Comparison of ENCODE assay signal across 10 cellular contexts in the genomic region with DNA sequence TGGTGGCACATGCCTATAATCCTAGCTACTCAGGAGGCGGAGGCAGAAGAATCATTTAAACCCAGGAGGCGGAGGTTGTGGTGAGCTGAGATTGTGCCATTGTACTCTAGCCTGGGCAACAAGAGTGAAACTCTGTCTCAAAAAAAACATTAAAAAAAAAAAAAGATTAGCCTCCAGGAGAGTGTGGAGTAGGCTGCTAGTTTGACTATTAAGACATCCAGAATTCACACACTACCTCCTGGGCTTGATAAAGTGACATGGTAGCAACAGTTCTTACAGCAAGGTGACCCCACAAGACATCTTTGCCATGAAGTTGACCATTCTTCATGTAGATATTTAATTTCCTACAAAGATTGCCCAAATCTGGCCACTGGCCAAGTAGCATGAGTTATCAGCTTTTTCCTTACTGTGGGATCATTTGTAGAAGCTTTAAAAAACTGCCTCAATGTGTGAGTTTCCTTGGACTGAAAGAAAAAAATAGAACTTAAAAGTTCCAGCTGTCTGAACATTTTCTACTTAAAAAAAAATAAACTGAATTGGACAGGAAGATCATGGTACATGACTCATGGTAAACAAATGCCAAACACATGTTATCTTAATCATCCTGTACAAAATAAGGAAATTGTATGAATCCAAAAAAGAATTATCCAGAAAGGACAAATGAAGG. TPM values are rescaled to one million over a fixed set of nuclear protein-coding genes. Genes with fewer than 3 reads are reported as not detected.
A peak's percentile ranks its signal among the peaks of the same experiment; 100 is the strongest.
DNase-seq lines count a peak whose midpoint lies in the region; ATAC-seq, FAIRE-seq and TF ChIP-seq lines count a peak whose summit lies in the region.
"Had no signal": no experiment of that assay in that cellular context is flagged by ENCODE, and none has a peak within 500 bp of the region (broad histone marks: within the 10 kb centered on the region; RNA-seq: fewer than 3 reads in every experiment).

No MANE protein-coding gene starts in this region.

- H3K79me2 ChIP-seq in endothelial cell of umbilical vein (ENCODE audit: control insufficient read depth, insufficient read depth, low read length), result no peaks in the 10 kb centered on the region
- H3K79me2 ChIP-seq in GM23338 (replicated peaks; ENCODE audit: insufficient read depth), result no peaks in the 10 kb centered on the region
- H3K79me2 ChIP-seq: parathyroid adenoma had no signal

- peak overlapping the region; percentile 59 for H3K9ac ChIP-seq in endothelial cell of umbilical vein (replicated peaks; ENCODE audit: extremely low read depth, insufficient read depth, low read length)
- H3K9ac ChIP-seq: parathyroid adenoma had no signal

- H2AFZ ChIP-seq in endothelial cell of umbilical vein (ENCODE audit: low read depth, low read length) (peak overlapping the region; percentile 82), GM23338 (no peak overlapping the region)
- H2AFZ ChIP-seq: parathyroid adenoma had no signal

- no peaks in the 10 kb centered on the region for H3K27me3 ChIP-seq in endothelial cell of umbilical vein (ENCODE audit: control insufficient read depth in 2 of 2, insufficient read depth in 2 of 2, low read length in 2 of 2)
- no peaks in the 10 kb centered on the region for H3K27me3 ChIP-seq in small intestine (ENCODE audit: control insufficient read depth in 2 of 2, insufficient read depth in 2 of 2, low read length in 2 of 2)
- no peaks in the 10 kb centered on the region for H3K27me3 ChIP-seq in GM23338 (ENCODE audit: insufficient read depth)

- H3K27me3 Mint-ChIP-seq in GM23338 (ENCODE audit: insufficient read depth, low read depth, poor library complexity), result peaks cover 5% of the 10 kb centered on the region
- H3K27me3 Mint-ChIP-seq: stimulated activated naive CD8-positive, alpha-beta T cell treated with anti-CD3 and anti-CD28 coated beads, Interleukin-15, Interleukin-2, amounts not matched to agents 100 ng/mL and 50 ng/mL, for 24 hours had no signal

- dilution Hi-C loops in endothelial cell of umbilical vein (cut with MboI; ENCODE audit: extremely low pct_ligation_motif_present, low sequenced_read_pairs), result no loop called here

- no peaks in the 10 kb centered on the region for H3F3A ChIP-seq in GM23338 (replicated peaks; ENCODE audit: low read depth)

- H4K20me1 ChIP-seq in endothelial cell of umbilical vein (replicated peaks; ENCODE audit: control insufficient read depth, extremely low read depth, insufficient read depth, low read length), result no peaks in the 10 kb centered on the region
- no peaks in the 10 kb centered on the region for H4K20me1 ChIP-seq in GM23338 (replicated peaks; ENCODE audit: insufficient read depth)

- POLR2A ChIA-PET in endothelial cell of umbilical vein (lab: Charles Lee), result interaction anchor here (1.1 kb wide), 1 partner anchor 35 kb away, joined by 3 read pairs; the partner anchor contains the start of gene SPRY1

- TF ChIP-seq POLR2A in endothelial cell of umbilical vein (IDR thresholded peaks at IDR 0.05; ENCODE audit: low read depth, low read length), result no peak

- H3K9me2 ChIP-seq in GM23338 (ENCODE audit: insufficient read depth), result no peaks in the 10 kb centered on the region

- H3K4me1 Mint-ChIP-seq in GM23338, result peaks cover 7% of the 10 kb centered on the region; the same call in 2 of the 3 replicates

- intact Hi-C loops in endothelial cell of umbilical vein (cut with micrococcal nuclease), result loop anchor here (1.0 kb wide), 7 partner anchors 8 to 625 kb away; partner anchors contain the start of gene SPRY1

- CTCF ChIA-PET in endothelial cell of umbilical vein (lab: Charles Lee), result interaction anchor here (0.6 to 3.4 kb wide), 9 partner anchors 18 to 299 kb away, joined by 3 to 10 read pairs (median 4); partner anchors contain the start of gene SPRY1

- peaks cover 19% of the 10 kb centered on the region; the same call in 2 of the 3 replicates for H3K9me3 Mint-ChIP-seq in GM23338
- H3K9me3 Mint-ChIP-seq: stimulated activated naive CD8-positive, alpha-beta T cell treated with anti-CD3 and anti-CD28 coated beads, Interleukin-15, Interleukin-2, amounts not matched to agents 100 ng/mL and 50 ng/mL, for 24 hours had no signal

- peak overlapping the region; percentile 63 for H3K4me2 ChIP-seq in endothelial cell of umbilical vein (ENCODE audit: insufficient read depth, low read length)
- H3K4me2 ChIP-seq in GM23338, result no peak overlapping the region

- TSS peak; percentile 88 for BruUV-seq in endothelial cell of umbilical vein (replicated peaks; lab: Mats Ljungman, UMichigan)

- TF ChIP-seq CTCF in endothelial cell of umbilical vein (IDR thresholded peaks at IDR 0.05; ENCODE audit: extremely low read depth in 1 of 2, insufficient read depth in 1 of 2, low read depth in 1 of 2, low read length in 2 of 2) (no peak), GM23338 (conservative IDR thresholded peaks at IDR 0.05; ENCODE audit: low read depth in 2 of 2) (no peak)

- H3K4me1 ChIP-seq in endothelial cell of umbilical vein (ENCODE audit: control insufficient read depth, extremely low read depth, insufficient read depth, low read length) (peaks cover 24% of the 10 kb centered on the region), small intestine (ENCODE audit: control insufficient read depth in 2 of 2, insufficient read depth in 1 of 2, low read depth in 1 of 2, low read length in 1 of 2) (peaks cover 0 to 2% of the 10 kb centered on the region in 2 donors), GM23338 (ENCODE audit: insufficient read depth) (no peaks in the 10 kb centered on the region)
- H3K4me1 ChIP-seq: parathyroid adenoma had no signal

- peak; percentile 91 for FAIRE-seq in endothelial cell of umbilical vein (lab: Jason Lieb, UNC)
- FAIRE-seq in small intestine (lab: Jason Lieb, UNC), result no peak

- H3K9me1 ChIP-seq in endothelial cell of umbilical vein (replicated peaks; ENCODE audit: control insufficient read depth, extremely low read depth, insufficient read depth, low read length), result no peaks in the 10 kb centered on the region

- 93 to 97% (median 96%) methylated on average over 2 of the region's 2 CpGs for WGBS in small intestine, 3 donors

- peaks cover 9% of the 10 kb centered on the region; the same call in 1 of the 3 replicates for H3K36me3 Mint-ChIP-seq in GM23338 (ENCODE audit: low read depth)

- H3K27ac ChIP-seq in endothelial cell of umbilical vein (ENCODE audit: insufficient read depth, low read depth, low read length), result peak overlapping the region; percentile 98
- no peak overlapping the region for H3K27ac ChIP-seq in small intestine (ENCODE audit: low read depth in 1 of 2, low read length in 1 of 2)
- H3K27ac ChIP-seq in GM23338 (ENCODE audit: low read depth), result no peak overlapping the region
- H3K27ac ChIP-seq: parathyroid adenoma had no signal

- DNase-seq in AG08395 (ENCODE audit: low spot score) (peak; percentile 60), NCI-H446 treated with DMSO at 0.1 percent for 48 hours (lab: John Stamatoyannopoulos, UW) (peak; percentile 7), endothelial cell of umbilical vein (ENCODE audit: low read depth, low spot score) (peak; percentile 93), myocyte (ENCODE audit: low read depth) (peak; percentile 89), small intestine (no peak), GM23338 (ENCODE audit: low spot score) (no peak), HK-2 (ENCODE audit: unreplicated experiment) (no peak)

- no peak for ATAC-seq in GM23338
- ATAC-seq in HG03432 (IDR thresholded peaks at IDR 0.05; ENCODE audit: unreplicated experiment), result no peak

- no peaks in the 10 kb centered on the region for H3K36me3 ChIP-seq in endothelial cell of umbilical vein (ENCODE audit: control insufficient read depth in 2 of 2, extremely low read depth in 1 of 2, insufficient read depth in 2 of 2, low read length in 2 of 2)
- no peaks in the 10 kb centered on the region for H3K36me3 ChIP-seq in small intestine (ENCODE audit: control insufficient read depth in 2 of 2, insufficient read depth in 2 of 2, low read length in 2 of 2)
- H3K36me3 ChIP-seq in GM23338 (ENCODE audit: insufficient read depth), result no peaks in the 10 kb centered on the region

- H3K9me3 ChIP-seq in endothelial cell of umbilical vein (replicated peaks; ENCODE audit: control insufficient read depth, insufficient read depth, low read length) (no peaks in the 10 kb centered on the region), small intestine (ENCODE audit: control insufficient read depth, low read depth) (no peaks in the 10 kb centered on the region)

- H3K27ac Mint-ChIP-seq in GM23338, result no peak overlapping the region
- H3K27ac Mint-ChIP-seq: stimulated activated naive CD8-positive, alpha-beta T cell treated with anti-CD3 and anti-CD28 coated beads, Interleukin-15, Interleukin-2, amounts not matched to agents 100 ng/mL and 50 ng/mL, for 24 hours had no signal

- H3K4me3 Mint-ChIP-seq in GM23338, result no peak overlapping the region
- H3K4me3 Mint-ChIP-seq: stimulated activated naive CD8-positive, alpha-beta T cell treated with anti-CD3 and anti-CD28 coated beads, Interleukin-15, Interleukin-2, amounts not matched to agents 100 ng/mL and 50 ng/mL, for 24 hours had no signal

- no peak overlapping the region for H3K4me3 ChIP-seq in endothelial cell of umbilical vein (replicated peaks in 1 of 3; ENCODE audit: insufficient read depth in 1 of 3, low read depth in 1 of 3, low read length in 3 of 3)
- H3K4me3 ChIP-seq in small intestine (ENCODE audit: low read depth in 1 of 2, low read length in 2 of 2), result no peak overlapping the region
- no peak overlapping the region for H3K4me3 ChIP-seq in GM23338

TF ChIP-seq in endothelial cell of umbilical vein, 7 proteins besides CTCF, POLR2A, EP300 and RAD21 (continues in another document):
- TF ChIP-seq JUN (IDR thresholded peaks at IDR 0.05; ENCODE audit: borderline replicate concordance, insufficient read depth, insufficient read length, low read depth), result peak; percentile 93
- TF ChIP-seq EZH2 (IDR thresholded peaks at IDR 0.05; ENCODE audit: borderline replicate concordance, low read depth, low read length, severe bottlenecking), result no peak

TF ChIP-seq in GM23338, 12 proteins besides CTCF, POLR2A, EP300 and RAD21 (continues in another document):
- TF ChIP-seq EZH2phosphoT487 (IDR thresholded peaks at IDR 0.05; ENCODE audit: unreplicated experiment), result no peak

RNA-seq across cellular contexts. Expression of gene SPRY1, which starts 35.3 kb away (rescaled TPM):
- total RNA-seq in endothelial cell of umbilical vein, result 43.7 and 59.6 TPM in 2 replicates
- 12.5 and 14.1 TPM in 2 replicates for polyA plus RNA-seq in endothelial cell of umbilical vein
- polyA plus RNA-seq in endothelial cell of umbilical vein (2011; cell fraction: cytosol; rRNA removed), result 7.7 and 9.2 TPM in 2 replicates
- polyA plus RNA-seq in endothelial cell of umbilical vein (2011; cell fraction: nucleus; rRNA removed), result 13.9 and 17.0 TPM in 2 replicates
- 5.0 and 5.8 TPM in 2 replicates for polyA plus RNA-seq in endothelial cell of umbilical vein (2012)
- 18.6 and 19.6 TPM in 2 replicates for polyA minus RNA-seq in endothelial cell of umbilical vein
- not detected for polyA minus RNA-seq in endothelial cell of umbilical vein (2011; cell fraction: cytosol; rRNA and poly(A)+ RNA removed)
- 20.7 and 22.4 TPM in 2 replicates for polyA minus RNA-seq in endothelial cell of umbilical vein (2011; cell fraction: nucleus; rRNA and poly(A)+ RNA removed)
- total RNA-seq in myocyte, result 14.8 and 19.8 TPM in 2 replicates
- 2.8 TPM for polyA plus RNA-seq in myocyte (2012)
- polyA plus RNA-seq in small intestine, result 10 to 100 TPM in 2 of 3 donors, 1 to 10 TPM in 1; 6.5 to 28.6 (median 11.9) TPM
- total RNA-seq in GM23338 (2014; rRNA removed; shearing (Covaris generic)), result 62.8 and 67.2 TPM in 2 replicates
- 103 and 110 TPM in 2 replicates for polyA plus RNA-seq in GM23338 (2016; fragmentation: Nextera tagmentation; extraction: Ambion mirVana)

Comparison
In these comparisons a context has a peak if more than half of its experiments do, and no peak if none do; other contexts are left out.
1. DNase-seq: peak in AG08395 (single experiment), NCI-H446 treated with DMSO at 0.1 percent for 48 hours (single experiment), endothelial cell of umbilical vein (single experiment) and myocyte (single experiment); none in small intestine (single experiment), GM23338 (single experiment) and HK-2 (single experiment).